In the genomic region with DNA sequence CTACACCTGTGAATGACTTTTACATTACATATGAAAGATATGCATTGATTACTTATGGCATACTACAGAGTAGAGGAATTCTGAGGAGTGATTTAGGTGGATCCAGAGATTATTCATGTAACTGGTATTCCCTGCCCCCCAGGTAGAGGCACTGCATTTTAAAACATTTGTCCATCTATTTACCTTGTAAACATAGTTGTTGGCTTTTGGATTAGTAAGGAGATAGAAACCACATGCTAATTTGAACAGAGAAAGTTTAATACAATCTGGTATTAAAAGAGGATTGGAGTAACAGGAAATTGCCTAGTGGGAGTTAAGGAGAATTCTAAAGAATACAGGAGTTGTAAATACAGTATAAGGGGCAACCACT, we compare ENCODE assay signal across 19 cellular contexts. TPM values are rescaled to one million over a fixed set of nuclear protein-coding genes. Genes with fewer than 3 reads are reported as not detected.
DNase-seq lines count a peak whose midpoint lies in the region; ATAC-seq and TF ChIP-seq lines count a peak whose summit lies in the region.
"Had no signal": no experiment of that assay in that cellular context is flagged by ENCODE, and none has a peak within 500 bp of the region (broad histone marks: within the 10 kb centered on the region; RNA-seq: fewer than 3 reads in every experiment).

No MANE protein-coding gene starts in this region.

- H3K9me3 ChIP-seq in PC-3 (ENCODE audit: low read length) (peaks cover 7% of the 10 kb centered on the region; the same call in 1 of the 2 replicates), liver (ENCODE audit: control insufficient read depth in 4 of 4, low read length in 3 of 4) (no peaks in the 10 kb centered on the region), BE2C (no peaks in the 10 kb centered on the region), spleen (peaks cover 0 to 15% (median 9%) of the 10 kb centered on the region in 8 donors)

- H3K9ac ChIP-seq in PC-3 (ENCODE audit: low read length) (peak overlapping the region; percentile 18; the same call in 1 of the 2 replicates), liver (ENCODE audit: low read depth in 1 of 2, low read length in 2 of 2) (no peak overlapping the region)
- H3K9ac ChIP-seq: KMS-11 had no signal

- BruUV-seq in PC-3 (replicated peaks; lab: Mats Ljungman, UMichigan): no TSS peak

- no peaks in the 10 kb centered on the region for H3K27me3 ChIP-seq in PC-3 (ENCODE audit: low read length)
- no peaks in the 10 kb centered on the region for H3K27me3 ChIP-seq in liver (ENCODE audit: control insufficient read depth in 4 of 4, insufficient read depth in 4 of 4, low read length in 3 of 4)
- no peaks in the 10 kb centered on the region for H3K27me3 ChIP-seq in BE2C
- no peaks in the 10 kb centered on the region for H3K27me3 ChIP-seq in spleen (replicated peaks in 1 of 7)
- H3K27me3 ChIP-seq: MG63 had no signal

- H3K27me3 Mint-ChIP-seq in activated CD4-positive, alpha-beta memory T cell treated with anti-CD3 and anti-CD28 coated beads, Interleukin-2, amount 10 ng/mL, durations not matched to agents 7 days and 5 days: no peaks in the 10 kb centered on the region
- no peaks in the 10 kb centered on the region for H3K27me3 Mint-ChIP-seq in activated CD4-positive, alpha-beta memory T cell treated with anti-CD3 and anti-CD28 coated beads for 36 hours
- H3K27me3 Mint-ChIP-seq in activated T-cell treated with anti-CD3 and anti-CD28 coated beads, Interleukin-2, amount 50 U/mL, for 24 hours: no peaks in the 10 kb centered on the region

- H3K27ac ChIP-seq in PC-3 (ENCODE audit: low read length) (peak overlapping the region; percentile 78), liver (ENCODE audit: low read depth in 1 of 2, low read length in 2 of 2) (no peak overlapping the region), spleen (peak overlapping the region in 1 of 8 donors; percentile 45)
- H3K27ac ChIP-seq: KMS-11 had no signal

- H3K36me3 ChIP-seq in PC-3 (ENCODE audit: low read depth, low read length): peaks cover 41% of the 10 kb centered on the region
- H3K36me3 ChIP-seq in liver (ENCODE audit: control insufficient read depth in 4 of 4, insufficient read depth in 3 of 4, low read depth in 1 of 4, low read length in 3 of 4): no peaks in the 10 kb centered on the region
- H3K36me3 ChIP-seq in BE2C: no peaks in the 10 kb centered on the region
- H3K36me3 ChIP-seq in spleen: peaks cover 0 to 13% (median 0%) of the 10 kb centered on the region in 6 donors
- H3K36me3 ChIP-seq: MG63 had no signal

- peaks cover 95% of the 10 kb centered on the region for H3K79me2 ChIP-seq in PC-3 (ENCODE audit: low read length)

- no peaks in the 10 kb centered on the region for H3K9me2 ChIP-seq in PC-3 (replicated peaks; ENCODE audit: low read length)

- peak overlapping the region; percentile 74 for H3K4me2 ChIP-seq in PC-3 (ENCODE audit: low read length)
- H3K4me2 ChIP-seq: KMS-11 had no signal

- H3K4me3 ChIP-seq in PC-3 (ENCODE audit: low read length) (peak overlapping the region; percentile 36), liver (ENCODE audit: low read depth in 1 of 3, low read length in 3 of 3) (no peak overlapping the region), BE2C (ENCODE audit: low read depth, low read length) (no peak overlapping the region), spleen (no peak overlapping the region)
- H3K4me3 ChIP-seq: MG63 had no signal

- ATAC-seq in PC-3: peak; percentile 78
- ATAC-seq: Panc1, SK-N-SH treated with all-trans-retinoic acid at 6 μM for 48 hours had no signal

- POLR2A ChIA-PET in activated CD4-positive, alpha-beta memory T cell treated with anti-CD3 and anti-CD28 coated beads, Interleukin-2, amount 10 ng/mL, durations not matched to agents 7 days and 5 days (lab: Charles Lee): interaction anchor here (2.0 kb wide), 1 partner anchor 16 kb away, joined by 11 read pairs; the partner anchor contains the start of gene GALNT3
- POLR2A ChIA-PET in activated CD4-positive, alpha-beta memory T cell treated with anti-CD3 and anti-CD28 coated beads for 36 hours (lab: Charles Lee): no interaction called here
- POLR2A ChIA-PET in PC-3 (lab: Charles Lee; ENCODE audit: unreplicated experiment): interaction anchor here (0.5 to 1.4 kb wide), 5 partner anchors 9 to 133 kb away, joined by 3 to 11 read pairs (median 4); partner anchors contain the start of gene GALNT3

- no peak overlapping the region for H3K4me3 Mint-ChIP-seq in activated CD4-positive, alpha-beta memory T cell treated with anti-CD3 and anti-CD28 coated beads, Interleukin-2, amount 10 ng/mL, durations not matched to agents 7 days and 5 days
- no peak overlapping the region for H3K4me3 Mint-ChIP-seq in activated CD4-positive, alpha-beta memory T cell treated with anti-CD3 and anti-CD28 coated beads for 36 hours
- H3K4me3 Mint-ChIP-seq in activated T-cell treated with anti-CD3 and anti-CD28 coated beads, Interleukin-2, amount 50 U/mL, for 24 hours: no peak overlapping the region

- CTCF ChIA-PET in activated CD4-positive, alpha-beta memory T cell treated with anti-CD3 and anti-CD28 coated beads, Interleukin-2, amount 10 ng/mL, durations not matched to agents 7 days and 5 days (lab: Charles Lee): interaction anchor here (1.0 to 2.7 kb wide), 4 partner anchors 10 to 215 kb away, joined by 3 to 11 read pairs (median 4); partner anchors contain the start of genes GALNT3 and TTC21B
- CTCF ChIA-PET in activated CD4-positive, alpha-beta memory T cell treated with anti-CD3 and anti-CD28 coated beads for 36 hours (lab: Charles Lee): interaction anchor here (1.4 kb wide), 1 partner anchor 12 kb away, joined by 4 read pairs; no protein-coding TSS in a partner anchor
- CTCF ChIA-PET in PC-3 (lab: Charles Lee): interaction anchor here (1.2 to 1.5 kb wide), 2 partner anchors 16 to 96 kb away, joined by 5 to 13 read pairs; partner anchors contain the start of gene GALNT3

- H4K20me1 ChIP-seq in PC-3 (ENCODE audit: low read length): peaks cover 33% of the 10 kb centered on the region

- H3K36me3 Mint-ChIP-seq in activated CD4-positive, alpha-beta memory T cell treated with anti-CD3 and anti-CD28 coated beads, Interleukin-2, amount 10 ng/mL, durations not matched to agents 7 days and 5 days (ENCODE audit: low read depth): peaks cover 56% of the 10 kb centered on the region
- no peaks in the 10 kb centered on the region for H3K36me3 Mint-ChIP-seq in activated CD4-positive, alpha-beta memory T cell treated with anti-CD3 and anti-CD28 coated beads for 36 hours
- H3K36me3 Mint-ChIP-seq in activated T-cell treated with anti-CD3 and anti-CD28 coated beads, Interleukin-2, amount 50 U/mL, for 24 hours (ENCODE audit: low read depth): peaks cover 3% of the 10 kb centered on the region

- peaks cover 23% of the 10 kb centered on the region for H3K4me1 Mint-ChIP-seq in activated CD4-positive, alpha-beta memory T cell treated with anti-CD3 and anti-CD28 coated beads, Interleukin-2, amount 10 ng/mL, durations not matched to agents 7 days and 5 days
- peaks cover 6% of the 10 kb centered on the region for H3K4me1 Mint-ChIP-seq in activated CD4-positive, alpha-beta memory T cell treated with anti-CD3 and anti-CD28 coated beads for 36 hours (ENCODE audit: low read depth)
- H3K4me1 Mint-ChIP-seq in activated T-cell treated with anti-CD3 and anti-CD28 coated beads, Interleukin-2, amount 50 U/mL, for 24 hours (ENCODE audit: low read depth): peaks cover 13% of the 10 kb centered on the region

- TF ChIP-seq CTCF in PC-3 (conservative IDR thresholded peaks at IDR 0.05; ENCODE audit: low read depth, low read length) (no peak), liver (IDR thresholded peaks at IDR 0.05; ENCODE audit: low read depth, low read length, missing input control) (no peak), BE2C (IDR thresholded peaks at IDR 0.05; ENCODE audit: low read depth, low read length) (no peak), spleen (IDR thresholded peaks at IDR 0.05 in 8 of 11, conservative IDR thresholded peaks at IDR 0.05 in 3 of 11) (no peak)

- H2AFZ ChIP-seq in PC-3 (ENCODE audit: low read length): no peak overlapping the region

- peak overlapping the region; percentile 68 for H3K27ac Mint-ChIP-seq in activated CD4-positive, alpha-beta memory T cell treated with anti-CD3 and anti-CD28 coated beads, Interleukin-2, amount 10 ng/mL, durations not matched to agents 7 days and 5 days
- no peak overlapping the region for H3K27ac Mint-ChIP-seq in activated CD4-positive, alpha-beta memory T cell treated with anti-CD3 and anti-CD28 coated beads for 36 hours
- H3K27ac Mint-ChIP-seq in activated T-cell treated with anti-CD3 and anti-CD28 coated beads, Interleukin-2, amount 50 U/mL, for 24 hours: no peak overlapping the region

- H3F3A ChIP-seq in PC-3 (ENCODE audit: low read length, unreplicated experiment): peaks cover 11% of the 10 kb centered on the region

- H3K9me3 Mint-ChIP-seq in activated CD4-positive, alpha-beta memory T cell treated with anti-CD3 and anti-CD28 coated beads, Interleukin-2, amount 10 ng/mL, durations not matched to agents 7 days and 5 days: peaks cover 14% of the 10 kb centered on the region
- peaks cover 8% of the 10 kb centered on the region for H3K9me3 Mint-ChIP-seq in activated CD4-positive, alpha-beta memory T cell treated with anti-CD3 and anti-CD28 coated beads for 36 hours
- peaks cover 7% of the 10 kb centered on the region for H3K9me3 Mint-ChIP-seq in activated T-cell treated with anti-CD3 and anti-CD28 coated beads, Interleukin-2, amount 50 U/mL, for 24 hours

- TF ChIP-seq RAD21 in liver (IDR thresholded peaks at IDR 0.05): no peak

- peaks cover 37% of the 10 kb centered on the region for H3K4me1 ChIP-seq in PC-3 (ENCODE audit: insufficient read depth, low read length)
- peaks cover 0 to 12% (median 10%) of the 10 kb centered on the region in 4 donors for H3K4me1 ChIP-seq in liver (ENCODE audit: control insufficient read depth in 4 of 4, insufficient read depth in 4 of 4, low read length in 3 of 4)
- H3K4me1 ChIP-seq in BE2C: no peaks in the 10 kb centered on the region
- peaks cover 0 to 16% (median 3%) of the 10 kb centered on the region in 6 donors for H3K4me1 ChIP-seq in spleen

- no peak for TF ChIP-seq POLR2A in spleen (IDR thresholded peaks at IDR 0.05)

- no peak for DNase-seq in activated CD4-positive, alpha-beta memory T cell treated with anti-CD3 and anti-CD28 coated beads, Interleukin-2, amount 10 ng/mL, durations not matched to agents 7 days and 5 days
- no peak for DNase-seq in activated CD4-positive, alpha-beta memory T cell treated with anti-CD3 and anti-CD28 coated beads for 36 hours
- DNase-seq in PC-3 (peak; percentile 91), BE2C (no peak), spleen (no peak)
- no peak for DNase-seq in activated T-cell treated with anti-CD3 and anti-CD28 coated beads, Interleukin-2, amount 50 U/mL, for 24 hours
- DNase-seq in stimulated activated naive CD4-positive, alpha-beta T cell (lab: John Stamatoyannopoulos, UW): no peak
- DNase-seq: DND-41, GF-D8, MG63, NCI-H1092 treated with DMSO at 0.1 percent for 48 hours, NCI-H1694 treated with DMSO at 0.1 percent for 48 hours, NCI-H446 treated with DMSO at 0.1 percent for 48 hours, NCI-H748 treated with DMSO at 0.1 percent for 48 hours, Right ventricle myocardium superior had no signal

- intact Hi-C loops in activated CD4-positive, alpha-beta memory T cell treated with anti-CD3 and anti-CD28 coated beads for 36 hours (cut with micrococcal nuclease): loop anchor here (5.0 kb wide), 1 partner anchor 376 kb away; no protein-coding TSS in a partner anchor
- intact Hi-C loops in PC-3 (cut with micrococcal nuclease) (loop anchor here (1.0 to 5.0 kb wide), 10 partner anchors 8 to 924 kb away; partner anchors contain the start of genes GALNT3 and SCN2A), spleen (cut with DNase I; ENCODE audit: low total_unique reads) (no loop called here)

RNA-seq across cellular contexts. Expression of gene GALNT3, which starts 15.9 kb away (rescaled TPM):
- total RNA-seq in activated CD4-positive, alpha-beta memory T cell treated with anti-CD3 and anti-CD28 coated beads, Interleukin-2, amount 10 ng/mL, durations not matched to agents 7 days and 5 days: 10 to 100 TPM; 27.7 to 28.0 TPM
- 1 to 10 TPM; 3.2 to 4.1 TPM for total RNA-seq in activated CD4-positive, alpha-beta memory T cell treated with anti-CD3 and anti-CD28 coated beads for 36 hours
- total RNA-seq in PC-3 (2014; rRNA removed) (40.9 and 44.8 TPM in 2 replicates), liver (1 to 10 TPM; 2.2 to 2.3 TPM), spleen (10 to 100 TPM; 25.1 to 58.1 (median 35.4) TPM)
- polyA plus RNA-seq in liver (under 1 TPM; 0.29 to 0.92 TPM), spleen (1 to 10 TPM; 5.6 to 8.2 (median 7.8) TPM)
- not detected for polyA plus RNA-seq in BE2C (2012; ENCODE audit: insufficient read depth, insufficient read length, low read depth)
